ENCODE assay signal across 33 cellular contexts in genomic region chr6:40015530-40015929, GRCh38.
DNase-seq lines count a peak whose midpoint lies in the region; ATAC-seq, FAIRE-seq and TF ChIP-seq lines count a peak whose summit lies in the region.
"Had no signal": no experiment of that assay in that cellular context is flagged by ENCODE, and none has a peak within 500 bp of the region (broad histone marks: within the 10 kb centered on the region; RNA-seq: fewer than 3 reads in every experiment).

No MANE protein-coding gene starts in this region.

- CTCF ChIA-PET in HepG2 (lab: Yijun Ruan, JAX; ENCODE audit: low intra/inter-chr PET ratio, low total read pairs) = no interaction called here
- CTCF ChIA-PET in K562 (lab: Yijun Ruan, JAX; ENCODE audit: low intra/inter-chr PET ratio) = no interaction called here

- WGBS in HepG2 (ENCODE audit: low lambda C conversion rate) = 4% methylated on average over 1 of the region's 1 CpG
- 83% methylated on average over 1 of the region's 1 CpG for WGBS in right lobe of liver (ENCODE audit: insufficient coverage, low coverage, low lambda C conversion rate, missing lambda C conversion rate)
- WGBS in K562 (ENCODE audit: insufficient coverage, low coverage, missing lambda C conversion rate) = 0% methylated on average over 1 of the region's 1 CpG

- H3K4me1 ChIP-seq in HepG2 (ENCODE audit: insufficient read depth, low read length) (no peaks in the 10 kb centered on the region), right lobe of liver (no peaks in the 10 kb centered on the region), K562 (replicated peaks in 1 of 2; ENCODE audit: control insufficient read depth in 2 of 2, insufficient read depth in 2 of 2, low read length in 2 of 2) (no peaks in the 10 kb centered on the region)
- H3K4me1 ChIP-seq: A549; BE2C; BLaER1; BLaER1 treated with 17β-estradiol and CSF1 and Interleukin-3, amounts not matched to agents 10 nM and 100 nM; Caco-2 had no signal

- no peak overlapping the region for H3K4me2 ChIP-seq in HepG2 (ENCODE audit: low read depth, low read length)
- no peak overlapping the region for H3K4me2 ChIP-seq in K562 (ENCODE audit: insufficient read depth, low read length)
- H3K4me2 ChIP-seq: A549; BLaER1; BLaER1 treated with 17β-estradiol and CSF1 and Interleukin-3, amounts not matched to agents 10 nM and 100 nM had no signal

- H3K27ac ChIP-seq in HepG2 (ENCODE audit: extremely low read length, insufficient read depth, low read length) = no peak overlapping the region
- H3K27ac ChIP-seq in right lobe of liver = no peak overlapping the region
- H3K27ac ChIP-seq in K562 (ENCODE audit: extremely low read depth, low read depth, low read length) = no peak overlapping the region
- H3K27ac ChIP-seq: 22Rv1; A549; BLaER1; BLaER1 treated with 17β-estradiol and CSF1 and Interleukin-3, amounts not matched to agents 10 nM and 100 nM; C4-2B had no signal

- no peak overlapping the region for H3K9ac ChIP-seq in HepG2 (ENCODE audit: insufficient read depth, low read depth, low read length)
- no peak overlapping the region for H3K9ac ChIP-seq in K562 (ENCODE audit: insufficient read depth in 1 of 2, low read depth in 2 of 2, low read length in 2 of 2)
- H3K9ac ChIP-seq: BLaER1; BLaER1 treated with 17β-estradiol and CSF1 and Interleukin-3, amounts not matched to agents 10 nM and 100 nM had no signal

- no peaks in the 10 kb centered on the region for H3K36me3 Mint-ChIP-seq in activated naive CD8-positive, alpha-beta T cell treated with anti-CD3 and anti-CD28 coated beads, Interleukin-2, amount 50 U/mL, for 24 hours (ENCODE audit: low read depth)
- H3K36me3 Mint-ChIP-seq: CD14-positive monocyte; CD4-positive, alpha-beta memory T cell; CD4-positive, CD25-positive, alpha-beta regulatory T cell; CD8-positive, alpha-beta memory T cell; CD8-positive, alpha-beta T cell had no signal

- H3K79me2 ChIP-seq in HepG2 (ENCODE audit: insufficient read depth, low read length) = no peaks in the 10 kb centered on the region
- H3K79me2 ChIP-seq in K562 (ENCODE audit: control insufficient read depth, insufficient read depth, low read length) = no peaks in the 10 kb centered on the region

- TF ChIP-seq CTCF in HepG2 (CRISPR knock-in tag; IDR thresholded peaks at IDR 0.05) (no peak), right lobe of liver (IDR thresholded peaks at IDR 0.05) (no peak), K562 (IDR thresholded peaks at IDR 0.05 in 2 of 3, conservative IDR thresholded peaks at IDR 0.05 in 1 of 3; ENCODE audit: insufficient read depth in 2 of 3, low read depth in 1 of 3, low read length in 3 of 3) (no peak)

- BruUV-seq in HepG2 (replicated peaks; lab: Mats Ljungman, UMichigan) (no TSS peak), K562 (replicated peaks; lab: Mats Ljungman, UMichigan) (no TSS peak)

- no peaks in the 10 kb centered on the region for H3K9me1 ChIP-seq in K562 (ENCODE audit: control insufficient read depth, insufficient read depth, low read length)

- H3K4me1 Mint-ChIP-seq in activated naive CD8-positive, alpha-beta T cell treated with anti-CD3 and anti-CD28 coated beads, Interleukin-2, amount 50 U/mL, for 24 hours = no peaks in the 10 kb centered on the region
- H3K4me1 Mint-ChIP-seq: B cell; CD14-positive monocyte; CD4-positive, alpha-beta memory T cell; CD8-positive, alpha-beta memory T cell had no signal

- no peaks in the 10 kb centered on the region for H3K36me3 ChIP-seq in HepG2 (replicated peaks in 1 of 2; ENCODE audit: control insufficient read depth in 1 of 2, insufficient read depth in 2 of 2, low read length in 2 of 2)
- no peaks in the 10 kb centered on the region for H3K36me3 ChIP-seq in right lobe of liver
- no peaks in the 10 kb centered on the region for H3K36me3 ChIP-seq in K562 (ENCODE audit: control insufficient read depth, insufficient read depth, low read length)
- H3K36me3 ChIP-seq: BE2C; BLaER1; BLaER1 treated with 17β-estradiol and CSF1 and Interleukin-3, amounts not matched to agents 10 nM and 100 nM had no signal

- FAIRE-seq in HepG2 (lab: Jason Lieb, UNC) = no peak
- no peak for FAIRE-seq in K562 (lab: Jason Lieb, UNC)
- FAIRE-seq: A204.1, A549, D721Med had no signal

- H2AFZ ChIP-seq in HepG2 (ENCODE audit: low read length) (no peak overlapping the region), K562 (ENCODE audit: low read depth, low read length) (no peak overlapping the region)

- H3K4me3 Mint-ChIP-seq in activated naive CD8-positive, alpha-beta T cell treated with anti-CD3 and anti-CD28 coated beads, Interleukin-2, amount 50 U/mL, for 24 hours = no peak overlapping the region
- H3K4me3 Mint-ChIP-seq: B cell; CD14-positive monocyte; CD4-positive, alpha-beta memory T cell; CD4-positive, alpha-beta T cell; CD4-positive, CD25-positive, alpha-beta regulatory T cell; CD8-positive, alpha-beta T cell had no signal

- intact Hi-C loops in HepG2 (cut with micrococcal nuclease; ENCODE audit: unreplicated experiment) (no loop called here), right lobe of liver (cut with DNase I) (no loop called here), K562 (cut with micrococcal nuclease) (no loop called here)

- H3K4me3 ChIP-seq in HepG2 (replicated peaks in 1 of 3; ENCODE audit: insufficient read depth in 1 of 3, low read depth in 2 of 3, low read length in 3 of 3) (no peak overlapping the region), right lobe of liver (no peak overlapping the region), K562 (no peak overlapping the region)
- H3K4me3 ChIP-seq: A549; BLaER1; BLaER1 treated with 17β-estradiol and CSF1 and Interleukin-3, amounts not matched to agents 10 nM and 100 nM had no signal

- peaks cover 22% of the 10 kb centered on the region for H3K9me3 Mint-ChIP-seq in activated naive CD8-positive, alpha-beta T cell treated with anti-CD3 and anti-CD28 coated beads, Interleukin-2, amount 50 U/mL, for 24 hours

- H3K9me3 ChIP-seq in HepG2 (ENCODE audit: low read length) = peaks cover 72% of the 10 kb centered on the region
- no peaks in the 10 kb centered on the region for H3K9me3 ChIP-seq in right lobe of liver
- no peaks in the 10 kb centered on the region for H3K9me3 ChIP-seq in K562 (replicated peaks; ENCODE audit: control insufficient read depth, insufficient read depth, low read depth, low read length)
- H3K9me3 ChIP-seq: A549, BE2C, Caco-2 had no signal

- ATAC-seq in HepG2 (no peak), right lobe of liver (no peak), K562 (no peak)
- no peak for ATAC-seq in activated naive CD8-positive, alpha-beta T cell treated with anti-CD3 and anti-CD28 coated beads, Interleukin-2, amount 50 U/mL, for 24 hours
- ATAC-seq: A549; CD8-positive, alpha-beta T cell had no signal

- DNase-seq in HepG2 (ENCODE audit: low spot score) (no peak), right lobe of liver (no peak), K562 (ENCODE audit: extremely low read depth in 1 of 4, low spot score in 3 of 4) (no peak)
- no peak for DNase-seq in activated naive CD8-positive, alpha-beta T cell treated with anti-CD3 and anti-CD28 coated beads, Interleukin-2, amount 50 U/mL, for 24 hours
- DNase-seq: 8988T; ACHN; AML-193; BE2C; C1 segment of cervical spinal cord; Caco-2; Calu3; CD4-positive, alpha-beta memory T cell; CD4-positive, alpha-beta T cell; CD4-positive, CD25-positive, alpha-beta regulatory T cell; CD8-positive, alpha-beta memory T cell; CD8-positive, alpha-beta T cell; COR-L47; DMS 273 treated with DMSO at 0.1 percent for 48 hours; DMS153; DMS53; DMS79; DMS79 treated with DMSO at 0.1 percent for 48 hours; DND-41; EL had no signal

- H3K27ac Mint-ChIP-seq in activated naive CD8-positive, alpha-beta T cell treated with anti-CD3 and anti-CD28 coated beads, Interleukin-2, amount 50 U/mL, for 24 hours = no peak overlapping the region
- H3K27ac Mint-ChIP-seq: B cell; CD14-positive monocyte; CD4-positive, alpha-beta memory T cell; CD4-positive, alpha-beta T cell; CD4-positive, CD25-positive, alpha-beta regulatory T cell; CD8-positive, alpha-beta memory T cell; CD8-positive, alpha-beta T cell had no signal

- POLR2A ChIA-PET in HepG2 (lab: Yijun Ruan, JAX) (no interaction called here), K562 (lab: Yijun Ruan, JAX) (no interaction called here)

- H3K27me3 ChIP-seq in HepG2 (ENCODE audit: control insufficient read depth in 1 of 2, insufficient read depth in 2 of 2, low read length in 2 of 2) = no peaks in the 10 kb centered on the region
- no peaks in the 10 kb centered on the region for H3K27me3 ChIP-seq in right lobe of liver
- no peaks in the 10 kb centered on the region for H3K27me3 ChIP-seq in K562 (ENCODE audit: control insufficient read depth in 2 of 2, insufficient read depth in 2 of 2, low read length in 2 of 2)
- H3K27me3 ChIP-seq: BLaER1; BLaER1 treated with 17β-estradiol and CSF1 and Interleukin-3, amounts not matched to agents 10 nM and 100 nM had no signal

- in situ Hi-C loops in HepG2 (cut with HindIII; ENCODE audit: extremely low pct_ligation_motif_present, low pct_unique_long_range_greater_than_20kb) = no loop called here
- in situ Hi-C loops in K562 (cut with MboI) = no loop called here

- no peaks in the 10 kb centered on the region for H4K20me1 ChIP-seq in HepG2 (ENCODE audit: insufficient read depth, low read length)
- H4K20me1 ChIP-seq in K562 (replicated peaks; ENCODE audit: control insufficient read depth, insufficient read depth, low read length) = no peaks in the 10 kb centered on the region
- H4K20me1 ChIP-seq: BLaER1; BLaER1 treated with 17β-estradiol and CSF1 and Interleukin-3, amounts not matched to agents 10 nM and 100 nM had no signal

- no peak for TF ChIP-seq EP300 in HepG2 (IDR thresholded peaks at IDR 0.05; ENCODE audit: low read depth in 2 of 2, low read length in 2 of 2)
- TF ChIP-seq EP300 in HepG2 (CRISPR knock-in tag; IDR thresholded peaks at IDR 0.05; ENCODE audit: borderline replicate concordance) = no peak
- no peak for TF ChIP-seq EP300 in K562 (IDR thresholded peaks at IDR 0.05; ENCODE audit: low read length)

- TF ChIP-seq RAD21 in HepG2 (CRISPR knock-in tag; IDR thresholded peaks at IDR 0.05) (no peak), K562 (CRISPR knock-in tag; conservative IDR thresholded peaks at IDR 0.05 in 1 of 2, IDR thresholded peaks at IDR 0.05 in 1 of 2) (no peak)

- TF ChIP-seq POLR2A in HepG2 (IDR thresholded peaks at IDR 0.05; ENCODE audit: insufficient read depth in 1 of 2, low read depth in 2 of 2, low read length in 2 of 2) (no peak), right lobe of liver (IDR thresholded peaks at IDR 0.05) (no peak), K562 (conservative IDR thresholded peaks at IDR 0.05) (no peak)

- H3K27me3 Mint-ChIP-seq in activated naive CD8-positive, alpha-beta T cell treated with anti-CD3 and anti-CD28 coated beads, Interleukin-2, amount 50 U/mL, for 24 hours = peaks cover 36% of the 10 kb centered on the region

TF ChIP-seq in HepG2, 621 proteins besides CTCF, POLR2A, EP300 and RAD21 (continues in another document):
- TF ChIP-seq ATF7 (IDR thresholded peaks at IDR 0.05) (peak; percentile 99), ATF7 (CRISPR knock-in tag; IDR thresholded peaks at IDR 0.05) (no peak), ZNF205 (CRISPR knock-in tag; IDR thresholded peaks at IDR 0.05) (no peak)

TF ChIP-seq in K562, 482 proteins besides CTCF, POLR2A, EP300 and RAD21 (continues in another document):
- TF ChIP-seq ZNF274 (IDR thresholded peaks at IDR 0.05; ENCODE audit: borderline replicate concordance, low read depth, low read length) = no peak
- TF ChIP-seq ATF1 (CRISPR knock-in tag; IDR thresholded peaks at IDR 0.05) = no peak
- peak; percentile 15; the same call in 1 of the 2 replicates for TF ChIP-seq ATF1 (tag; IDR thresholded peaks at IDR 0.05)
- no peak for TF ChIP-seq TBL1XR1 (IDR thresholded peaks at IDR 0.05; ENCODE audit: low read length in 2 of 2)
